Comparison of ENCODE assay signal across 1 cellular context in genomic region chr11:124622531-124623451, GRCh38.
TF ChIP-seq lines count a peak whose summit lies in the region.

Gene TBRG1 (plus strand): TSS chr11:124622864. CDS start chr11:124623084, 220 bp downstream.

TF ChIP-seq in K562, 482 proteins besides CTCF, POLR2A, EP300 and RAD21 (continued from another document and continues in another):
- TF ChIP-seq NFE2L1 (tag; IDR thresholded peaks at IDR 0.05; ENCODE audit: borderline replicate concordance, low read depth) (no peak), PBX2 (CRISPR knock-in tag; IDR thresholded peaks at IDR 0.05; ENCODE audit: low read depth) (no peak), PBX2 (tag; conservative IDR thresholded peaks at IDR 0.05; ENCODE audit: low read depth) (no peak), HMGXB4 (CRISPR knock-in tag; IDR thresholded peaks at IDR 0.05) (no peak), POLR2B (IDR thresholded peaks at IDR 0.05; ENCODE audit: low read depth, partially characterized antibody) (peak; percentile 92), SUPT5H (IDR thresholded peaks at IDR 0.05) (peak; percentile 95), CHCHD3 (CRISPR knock-in tag; IDR thresholded peaks at IDR 0.05) (0 out of 2 replicates have a peak, but pooled peaks have one; percentile 19), MXD1 (CRISPR knock-in tag; IDR thresholded peaks at IDR 0.05; ENCODE audit: borderline replicate concordance, poor library complexity, severe bottlenecking) (no peak), CEBPG (CRISPR knock-in tag; IDR thresholded peaks at IDR 0.05) (no peak), CEBPG (tag; conservative IDR thresholded peaks at IDR 0.05 in 1 of 2, IDR thresholded peaks at IDR 0.05 in 1 of 2) (peak; percentile 57 to 74; a peak in 3 of 4 replicates), NBN (IDR thresholded peaks at IDR 0.05; ENCODE audit: low read depth) (0 out of 2 replicates have a peak, but pooled peaks have one; percentile 48), ZNF133 (CRISPR knock-in tag; IDR thresholded peaks at IDR 0.05) (no peak), POLR2AphosphoS2 (IDR thresholded peaks at IDR 0.05; ENCODE audit: low read length) (peak; percentile 78; the same call in 1 of the 2 replicates), TCF3 (CRISPR knock-in tag; IDR thresholded peaks at IDR 0.05) (no peak; the same call in 1 of the 2 replicates), JUNB (CRISPR knock-in tag; conservative IDR thresholded peaks at IDR 0.05) (no peak), NONO (IDR thresholded peaks at IDR 0.05; ENCODE audit: low read depth in 2 of 2, low read length in 1 of 2) (0 out of 4 replicates have a peak, but pooled peaks of 1 of the 2 experiments have one; percentile 7), KDM5B (IDR thresholded peaks at IDR 0.05; ENCODE audit: insufficient replicate concordance, low read depth, low read length) (peak; percentile 92), MAZ (CRISPR knock-in tag; conservative IDR thresholded peaks at IDR 0.05 in 1 of 2, IDR thresholded peaks at IDR 0.05 in 1 of 2) (peak; percentile 78 to 80), NCOR1 (IDR thresholded peaks at IDR 0.05) (peak; percentile 20; the same call in 1 of the 2 replicates), PHF21A (IDR thresholded peaks at IDR 0.05; ENCODE audit: borderline replicate concordance, low read depth) (peak; percentile 93), SAFB2 (IDR thresholded peaks at IDR 0.05; ENCODE audit: borderline replicate concordance, low read depth, low read length, severe bottlenecking) (no peak), OTX1 (CRISPR knock-in tag; IDR thresholded peaks at IDR 0.05) (peak; percentile 7; the same call in 1 of the 2 replicates), BDP1 (IDR thresholded peaks at IDR 0.05; ENCODE audit: insufficient read depth, insufficient read length) (no peak), ZBTB12 (CRISPR knock-in tag; IDR thresholded peaks at IDR 0.05) (peak; percentile 83), DPF2 (IDR thresholded peaks at IDR 0.05) (peak; percentile 32), ZNF217 (CRISPR knock-in tag; IDR thresholded peaks at IDR 0.05) (no peak), E2F4 (CRISPR knock-in tag; IDR thresholded peaks at IDR 0.05; ENCODE audit: low read depth) (no peak), ZNF76 (CRISPR knock-in tag; IDR thresholded peaks at IDR 0.05; ENCODE audit: borderline replicate concordance) (no peak), SMARCE1 (IDR thresholded peaks at IDR 0.05) (no peak), RBM15 (IDR thresholded peaks at IDR 0.05; ENCODE audit: insufficient read depth, low read length) (no peak), MGA (IDR thresholded peaks at IDR 0.05) (peak; percentile 71), TCF7L2 (IDR thresholded peaks at IDR 0.05; ENCODE audit: low read depth, low read length) (no peak), ZNF134 (CRISPR knock-in tag; conservative IDR thresholded peaks at IDR 0.05) (no peak), HDGF (IDR thresholded peaks at IDR 0.05) (no peak), RBM22 (IDR thresholded peaks at IDR 0.05; ENCODE audit: low read depth, low read length, poor library complexity, severe bottlenecking) (peak; percentile 43), TBL1XR1 (IDR thresholded peaks at IDR 0.05; ENCODE audit: low read length in 2 of 2) (peak in 1 of 2 experiments; percentile 16; a peak in 1 of 4 replicates), ELF2 (CRISPR knock-in tag; IDR thresholded peaks at IDR 0.05) (peak; percentile 93), TRIM28 (IDR thresholded peaks at IDR 0.05) (no peak), MXI1 (IDR thresholded peaks at IDR 0.05; ENCODE audit: low read depth, low read length) (no peak), BCLAF1 (IDR thresholded peaks at IDR 0.05; ENCODE audit: borderline replicate concordance in 1 of 2, control insufficient read depth in 1 of 2, low read depth in 2 of 2, low read length in 1 of 2) (0 out of 4 replicates have a peak, but pooled peaks of 1 of the 2 experiments have one; percentile 51), RBM25 (IDR thresholded peaks at IDR 0.05; ENCODE audit: low read depth, low read length, severe bottlenecking) (no peak)
